In the genomic region with DNA sequence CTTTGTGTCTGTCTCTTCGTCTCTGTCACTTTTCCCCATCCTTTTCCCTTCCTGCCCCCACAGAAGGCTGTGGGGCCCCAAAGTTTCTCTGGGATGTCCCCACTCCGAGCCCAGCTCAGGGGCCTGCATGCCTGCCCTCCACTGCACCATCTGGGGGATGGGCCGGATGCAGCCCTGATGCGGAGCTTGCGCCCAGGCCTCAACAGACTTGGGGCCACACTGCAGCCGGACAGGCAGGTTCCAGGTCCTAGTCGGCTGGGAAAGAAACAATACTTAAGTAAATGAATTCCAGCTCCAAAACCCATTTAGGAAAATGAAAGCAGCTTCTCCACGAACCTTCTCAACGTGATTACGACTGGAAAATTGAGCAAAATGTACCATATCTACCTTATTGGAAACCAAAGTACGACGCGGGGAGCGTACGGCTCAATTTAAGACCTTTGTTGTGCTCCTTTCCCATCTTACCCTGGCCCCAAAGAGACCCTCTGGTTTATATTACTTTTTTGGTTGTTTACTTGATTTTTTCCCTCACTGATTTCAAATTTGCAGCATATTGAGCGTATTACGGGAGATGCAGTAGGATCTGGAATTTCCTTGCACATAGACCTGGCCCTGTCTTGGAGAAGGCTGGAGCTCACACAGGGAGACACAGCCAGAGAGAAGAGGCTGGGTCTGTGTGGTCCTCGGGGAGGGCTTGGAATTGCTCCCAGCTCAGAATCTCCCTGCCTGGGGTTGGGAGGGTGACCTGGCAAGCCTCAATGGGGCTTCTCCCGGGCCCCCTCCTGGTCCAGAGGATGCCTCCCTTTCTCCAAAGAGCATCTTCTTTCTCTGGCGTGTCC, we compare ENCODE assay signal across 23 cellular contexts. TPM values are rescaled to one million over a fixed set of nuclear protein-coding genes. Genes with fewer than 3 reads are reported as not detected.
DNase-seq lines count a peak whose midpoint lies in the region; ATAC-seq and TF ChIP-seq lines count a peak whose summit lies in the region.
"Had no signal": no experiment of that assay in that cellular context is flagged by ENCODE, and none has a peak within 500 bp of the region (broad histone marks: within the 10 kb centered on the region; RNA-seq: fewer than 3 reads in every experiment).

No MANE protein-coding gene starts in this region.

- ATAC-seq in sciatic nerve, result peak; percentile 65
- ATAC-seq: A549; activated CD4-positive, CD25-positive, alpha-beta regulatory T cell treated with anti-CD3 and anti-CD28 coated beads, Interleukin-2, amount 50 U/mL, for 24 hours; naive thymus-derived CD4-positive, alpha-beta T cell had no signal

- H3K27ac Mint-ChIP-seq in CD14-positive monocyte, result no peak overlapping the region
- H3K27ac Mint-ChIP-seq in chondrocyte (ENCODE audit: unreplicated experiment), result peak overlapping the region; percentile 83
- no peak overlapping the region for H3K27ac Mint-ChIP-seq in activated T-cell treated with anti-CD3 and anti-CD28 coated beads, Interleukin-2, amount 50 U/mL, for 24 hours
- H3K27ac Mint-ChIP-seq: activated naive CD4-positive, alpha-beta T cell treated with anti-CD3 and anti-CD28 coated beads, Interleukin-2, amount 50 U/mL, for 24 hours; naive thymus-derived CD4-positive, alpha-beta T cell; stimulated activated naive CD8-positive, alpha-beta T cell treated with anti-CD3 and anti-CD28 coated beads, Interleukin-15, Interleukin-2, amounts not matched to agents 100 ng/mL and 50 ng/mL, for 24 hours had no signal

- H3K36me3 Mint-ChIP-seq in CD14-positive monocyte (peaks cover 11 to 12% of the 10 kb centered on the region in 2 donors), chondrocyte (ENCODE audit: low read depth) (peaks cover 22% of the 10 kb centered on the region)
- peaks cover 10% of the 10 kb centered on the region for H3K36me3 Mint-ChIP-seq in activated T-cell treated with anti-CD3 and anti-CD28 coated beads, Interleukin-2, amount 50 U/mL, for 24 hours (ENCODE audit: low read depth)

- DNase-seq in CD14-positive monocyte (ENCODE audit: low spot score) (no peak), chondrocyte (ENCODE audit: low spot score) (no peak), sciatic nerve (ENCODE audit: low spot score) (no peak), AML-193 (lab: John Stamatoyannopoulos, UW) (no peak), NCI-H2029 (lab: John Stamatoyannopoulos, UW) (no peak)
- no peak for DNase-seq in activated T-cell treated with anti-CD3 and anti-CD28 coated beads, Interleukin-2, amount 50 U/mL, for 24 hours
- DNase-seq in central memory CD4-positive, alpha-beta T cell, result no peak
- DNase-seq: activated T-cell treated with anti-CD3 and anti-CD28 coated beads, Interleukin-2, amount 50 U/mL, for 48 hours; cortex of kidney; foreskin fibroblast; islet precursor cell; mesendoderm; naive thymus-derived CD4-positive, alpha-beta T cell; NCI-H1436; NCI-H748 treated with DMSO at 0.1 percent for 48 hours; stimulated activated CD4-positive, alpha-beta T cell treated with anti-CD3 and anti-CD28 coated beads, Interleukin-2, amount 100 ng/mL, for 48 hours had no signal

- peaks cover 10% of the 10 kb centered on the region for H3K4me1 Mint-ChIP-seq in CD14-positive monocyte
- H3K4me1 Mint-ChIP-seq in chondrocyte (ENCODE audit: low read depth), result peaks cover 53% of the 10 kb centered on the region
- H3K4me1 Mint-ChIP-seq in activated T-cell treated with anti-CD3 and anti-CD28 coated beads, Interleukin-2, amount 50 U/mL, for 24 hours (ENCODE audit: low read depth), result peaks cover 8% of the 10 kb centered on the region

- H3K27me3 Mint-ChIP-seq in CD14-positive monocyte (ENCODE audit: low read depth in 3 of 3) (peaks cover 81 to 98% (median 87%) of the 10 kb centered on the region in 3 donors), chondrocyte (ENCODE audit: low read depth) (no peaks in the 10 kb centered on the region)
- peaks cover 79% of the 10 kb centered on the region for H3K27me3 Mint-ChIP-seq in activated T-cell treated with anti-CD3 and anti-CD28 coated beads, Interleukin-2, amount 50 U/mL, for 24 hours

- TF ChIP-seq CTCF in CD14-positive monocyte (IDR thresholded peaks at IDR 0.05) (no peak), chondrocyte (IDR thresholded peaks at IDR 0.05) (no peak)

- H3K27me3 ChIP-seq in layer of hippocampus (ENCODE audit: control insufficient read depth, insufficient read depth, low read length), result peaks cover 38% of the 10 kb centered on the region

- H3K27ac ChIP-seq in layer of hippocampus (ENCODE audit: low read depth, low read length), result peak overlapping the region; percentile 62
- H3K27ac ChIP-seq: A549, BLaER1 had no signal

- H3K9me3 Mint-ChIP-seq in CD14-positive monocyte, result peaks cover 0 to 14% (median 4%) of the 10 kb centered on the region in 7 donors
- H3K9me3 Mint-ChIP-seq in chondrocyte (ENCODE audit: low read depth), result no peaks in the 10 kb centered on the region
- H3K9me3 Mint-ChIP-seq in activated T-cell treated with anti-CD3 and anti-CD28 coated beads, Interleukin-2, amount 50 U/mL, for 24 hours, result no peaks in the 10 kb centered on the region
- H3K9me3 Mint-ChIP-seq: activated naive CD4-positive, alpha-beta T cell treated with anti-CD3 and anti-CD28 coated beads, Interleukin-2, amount 50 U/mL, for 24 hours; stimulated activated naive CD8-positive, alpha-beta T cell treated with anti-CD3 and anti-CD28 coated beads, Interleukin-15, Interleukin-2, amounts not matched to agents 100 ng/mL and 50 ng/mL, for 24 hours had no signal

- intact Hi-C loops in CD14-positive monocyte (cut with micrococcal nuclease) (loop anchor here in 1 of 2 donors (10.0 kb wide), 1 partner anchor 627 kb away; a partner anchor contains a TSS), sciatic nerve (cut with DNase I) (no loop called here)

- H3K4me3 Mint-ChIP-seq in CD14-positive monocyte (peak overlapping the region; percentile 14 to 65), chondrocyte (ENCODE audit: unreplicated experiment) (peak overlapping the region; percentile 75)
- no peak overlapping the region for H3K4me3 Mint-ChIP-seq in activated T-cell treated with anti-CD3 and anti-CD28 coated beads, Interleukin-2, amount 50 U/mL, for 24 hours
- H3K4me3 Mint-ChIP-seq: activated naive CD4-positive, alpha-beta T cell treated with anti-CD3 and anti-CD28 coated beads, Interleukin-2, amount 50 U/mL, for 24 hours; stimulated activated naive CD8-positive, alpha-beta T cell treated with anti-CD3 and anti-CD28 coated beads, Interleukin-15, Interleukin-2, amounts not matched to agents 100 ng/mL and 50 ng/mL, for 24 hours had no signal

RNA-seq across cellular contexts. Expression of a gene that starts 8.0 kb away (rescaled TPM):
- polyA plus RNA-seq in CD14-positive monocyte, result not detected
- total RNA-seq in chondrocyte, result 84.2 to 125 TPM (median 84.4 TPM) in 3 replicates
- total RNA-seq in sciatic nerve, result 61.8 TPM
- total RNA-seq: naive thymus-derived CD4-positive, alpha-beta T cell had no signal
- polyA plus RNA-seq: IgD-negative memory B cell; naive thymus-derived CD4-positive, alpha-beta T cell had no signal
